Comparison of ENCODE assay signal across 17 cellular contexts in the genomic region with DNA sequence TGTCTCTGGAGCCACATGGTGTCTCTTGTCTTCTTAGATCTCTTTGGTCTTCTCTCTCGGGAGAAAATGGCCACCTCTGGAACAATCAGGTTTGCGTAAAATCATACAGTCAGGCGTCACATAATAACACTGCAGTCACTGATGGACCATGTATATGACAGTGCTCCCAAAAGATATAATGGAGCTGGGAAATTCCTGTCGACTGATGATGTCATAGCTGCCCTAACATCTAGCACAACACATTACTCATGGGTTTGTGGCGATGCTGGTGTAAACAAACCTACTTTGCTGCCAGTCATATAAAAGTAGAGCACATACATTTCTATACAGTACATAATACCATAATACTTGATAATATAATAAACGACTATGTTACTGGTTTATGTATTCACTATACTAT.
A peak's percentile ranks its signal among the peaks of the same experiment; 100 is the strongest.
DNase-seq lines count a peak whose midpoint lies in the region; ATAC-seq and TF ChIP-seq lines count a peak whose summit lies in the region.
"Had no signal": no experiment of that assay in that cellular context is flagged by ENCODE, and none has a peak within 500 bp of the region (broad histone marks: within the 10 kb centered on the region; RNA-seq: fewer than 3 reads in every experiment).

No MANE protein-coding gene starts in this region.

- H3K4me3 ChIP-seq in brain microvascular endothelial cell (ENCODE audit: low read depth, low read length), result no peak overlapping the region
- H3K4me3 ChIP-seq: BLaER1 treated with 17β-estradiol and CSF1 and Interleukin-3, amounts not matched to agents 10 nM and 100 nM had no signal

- ATAC-seq in HG03432 (IDR thresholded peaks at IDR 0.05; ENCODE audit: unreplicated experiment) (no peak), HG03565 (IDR thresholded peaks at IDR 0.05; ENCODE audit: unreplicated experiment) (no peak)
- ATAC-seq: left colon; naive thymus-derived CD4-positive, alpha-beta T cell; right cardiac atrium had no signal

- H3K36me3 ChIP-seq in brain microvascular endothelial cell (replicated peaks), result no peaks in the 10 kb centered on the region
- H3K36me3 ChIP-seq: BLaER1 treated with 17β-estradiol and CSF1 and Interleukin-3, amounts not matched to agents 10 nM and 100 nM had no signal

- H3K27ac ChIP-seq in brain microvascular endothelial cell, result peak overlapping the region; percentile 29
- H3K27ac ChIP-seq: BLaER1 treated with 17β-estradiol and CSF1 and Interleukin-3, amounts not matched to agents 10 nM and 100 nM; VCaP had no signal

- DNase-seq in EH (ENCODE audit: low read depth), result peak; percentile 86
- peak; percentile 69 for DNase-seq in NCI-H226
- peak; percentile 90 for DNase-seq in brain microvascular endothelial cell
- DNase-seq in iris pigment epithelial cell (ENCODE audit: low read depth), result peak; percentile 98
- no peak for DNase-seq in UCSD-AML1 (lab: John Stamatoyannopoulos, UW; ENCODE audit: unreplicated experiment)
- no peak for DNase-seq in stimulated activated CD4-positive, alpha-beta T cell treated with anti-CD3 and anti-CD28 coated beads, Interleukin-15, amount 100 ng/mL, for 24 hours
- DNase-seq: cortex of kidney; glutamatergic neuron; left colon; naive thymus-derived CD4-positive, alpha-beta T cell; NCI-H1436; right cardiac atrium; SHP77 treated with DMSO at 0.1 percent for 48 hours had no signal

- TF ChIP-seq CTCF in brain microvascular endothelial cell (IDR thresholded peaks at IDR 0.05; ENCODE audit: low read depth, low read length, missing control alignments), result no peak

- H3K27me3 ChIP-seq in brain microvascular endothelial cell (replicated peaks), result no peaks in the 10 kb centered on the region
- H3K27me3 ChIP-seq: BLaER1 treated with 17β-estradiol and CSF1 and Interleukin-3, amounts not matched to agents 10 nM and 100 nM had no signal

- in situ Hi-C loops in brain microvascular endothelial cell (cut with HindIII; ENCODE audit: low pct_ligation_motif_present, low sequenced_read_pairs), result no loop called here

Comparison
In these comparisons a context has a peak if more than half of its experiments do, and no peak if none do; other contexts are left out.
1. DNase-seq: peak in EH (single experiment), NCI-H226 (single experiment), brain microvascular endothelial cell (single experiment) and iris pigment epithelial cell (single experiment); none in UCSD-AML1 (single experiment) and stimulated activated CD4-positive, alpha-beta T cell treated with anti-CD3 and anti-CD28 coated beads, Interleukin-15, amount 100 ng/mL, for 24 hours (single experiment).